In genomic region chr7:121337398-121337797, GRCh38 we compare ENCODE assay signal across 10 cellular contexts. TPM values are rescaled to one million over a fixed set of nuclear protein-coding genes. Genes with fewer than 3 reads are reported as not detected.
A peak's percentile ranks its signal among the peaks of the same experiment; 100 is the strongest.
DNase-seq lines count a peak whose midpoint lies in the region; ATAC-seq and TF ChIP-seq lines count a peak whose summit lies in the region.
"Had no signal": no experiment of that assay in that cellular context is flagged by ENCODE, and none has a peak within 500 bp of the region (broad histone marks: within the 10 kb centered on the region; RNA-seq: fewer than 3 reads in every experiment).

No MANE protein-coding gene starts in this region.

- H3K36me3 ChIP-seq in neural progenitor cell (no peaks in the 10 kb centered on the region), left lung (peaks cover 0 to 2% of the 10 kb centered on the region in 2 donors)

- H2AFZ ChIP-seq in neural progenitor cell (replicated peaks): no peak overlapping the region

- H3K4me2 ChIP-seq in neural progenitor cell: no peak overlapping the region

- intact Hi-C loops in activated B cell treated with CpG ODN at 0.5 μM for 24 hours (cut with micrococcal nuclease): loop anchor here (1.0 to 5.0 kb wide), 5 partner anchors 174 to 545 kb away; no protein-coding TSS in a partner anchor
- intact Hi-C loops in left lung (cut with DNase I): no loop called here

- no peaks in the 10 kb centered on the region for H3K79me2 ChIP-seq in neural progenitor cell (ENCODE audit: low read depth)

- H3K4me1 Mint-ChIP-seq in activated B cell treated with CpG ODN at 0.5 μM for 24 hours: peaks cover 9% of the 10 kb centered on the region
- H3K4me1 Mint-ChIP-seq in neural progenitor cell: no peaks in the 10 kb centered on the region

- H3K9me3 ChIP-seq in neural progenitor cell (ENCODE audit: low read depth) (no peaks in the 10 kb centered on the region), left lung (no peaks in the 10 kb centered on the region)

- peaks cover 11% of the 10 kb centered on the region for H3K27me3 ChIP-seq in neural progenitor cell
- H3K27me3 ChIP-seq in left lung: peaks cover 32 to 34% of the 10 kb centered on the region in 2 donors

- no peak overlapping the region for H3K27ac ChIP-seq in neural progenitor cell
- no peak overlapping the region for H3K27ac ChIP-seq in left lung

- H4K20me1 ChIP-seq in neural progenitor cell (ENCODE audit: low read depth): no peaks in the 10 kb centered on the region

- DNase-seq in NCI-H1417 (lab: John Stamatoyannopoulos, UW) (peak in 2 of 3 experiments; percentile 32 to 78), NCI-H1417 treated with DMSO at 0.1 percent for 48 hours (lab: John Stamatoyannopoulos, UW) (no peak), HT1080 (ENCODE audit: low read depth) (peak; percentile 27), activated B cell treated with CpG ODN at 0.5 μM for 24 hours (no peak), neural progenitor cell (ENCODE audit: low spot score) (no peak), GF-D8 (lab: John Stamatoyannopoulos, UW) (no peak), left lung (no peak)
- DNase-seq in stimulated activated CD4-positive, alpha-beta T cell treated with anti-CD3 and anti-CD28 coated beads, Interleukin-15, amount 100 ng/mL, for 24 hours: no peak
- DNase-seq: effector CD8-positive, alpha-beta T cell had no signal

- H3F3A ChIP-seq in neural progenitor cell (ENCODE audit: low read depth): no peaks in the 10 kb centered on the region

- ATAC-seq in activated B cell treated with CpG ODN at 0.5 μM for 24 hours (ENCODE audit: low read depth) (peak; percentile 72), left lung (no peak)
- ATAC-seq: activated CD4-positive, CD25-positive, alpha-beta regulatory T cell treated with anti-CD3 and anti-CD28 coated beads, Interleukin-2, amount 50 U/mL, for 24 hours had no signal

- H3K4me3 ChIP-seq in neural progenitor cell (no peak overlapping the region), left lung (no peak overlapping the region)

- H3K4me3 Mint-ChIP-seq in activated B cell treated with CpG ODN at 0.5 μM for 24 hours (no peak overlapping the region), neural progenitor cell (no peak overlapping the region)

- H3K27ac Mint-ChIP-seq in activated B cell treated with CpG ODN at 0.5 μM for 24 hours (peak overlapping the region; percentile 41), neural progenitor cell (no peak overlapping the region)

- H3K9me3 Mint-ChIP-seq in activated B cell treated with CpG ODN at 0.5 μM for 24 hours: no peaks in the 10 kb centered on the region
- H3K9me3 Mint-ChIP-seq in neural progenitor cell: no peaks in the 10 kb centered on the region

- H3K36me3 Mint-ChIP-seq in activated B cell treated with CpG ODN at 0.5 μM for 24 hours (ENCODE audit: low read depth) (peaks cover 35% of the 10 kb centered on the region), neural progenitor cell (peaks cover 4% of the 10 kb centered on the region)

- H3K4me1 ChIP-seq in neural progenitor cell (no peaks in the 10 kb centered on the region), left lung (no peaks in the 10 kb centered on the region)

- H3K9ac ChIP-seq in neural progenitor cell: no peak overlapping the region

- POLR2A ChIA-PET in activated B cell treated with CpG ODN at 0.5 μM for 24 hours (lab: Charles Lee): interaction anchor here (1.0 to 1.3 kb wide), 2 partner anchors 229 to 387 kb away, joined by 3 read pairs; partner anchors contain the start of gene ING3

- CTCF ChIA-PET in activated B cell treated with CpG ODN at 0.5 μM for 24 hours (lab: Charles Lee): interaction anchor here (0.9 to 2.9 kb wide), 15 partner anchors 10 to 545 kb away, joined by 3 to 30 read pairs (median 4); no protein-coding TSS in a partner anchor

- H3K27me3 Mint-ChIP-seq in activated B cell treated with CpG ODN at 0.5 μM for 24 hours (no peaks in the 10 kb centered on the region), neural progenitor cell (ENCODE audit: insufficient read depth, low read depth) (peaks cover 5% of the 10 kb centered on the region)

- no peak for TF ChIP-seq CTCF in activated B cell treated with CpG ODN at 0.5 μM for 24 hours (IDR thresholded peaks at IDR 0.05)
- TF ChIP-seq CTCF in neural progenitor cell (IDR thresholded peaks at IDR 0.05): peak; percentile 11
- TF ChIP-seq CTCF in left lung (IDR thresholded peaks at IDR 0.05): no peak

RNA-seq across cellular contexts. Expression of gene WNT16, which starts 8.6 kb away (rescaled TPM):
- total RNA-seq in HT1080 (2014; rRNA removed; shearing (Covaris generic)): not detected in 2 replicates
- polyA plus RNA-seq in HT1080 (2015; cell fraction: cytosol; rRNA removed): not detected in 2 replicates
- not detected in 2 replicates for polyA plus RNA-seq in HT1080 (2015; cell fraction: nucleus; rRNA removed)
- total RNA-seq in activated B cell treated with CpG ODN at 0.5 μM for 24 hours: 4.9 and 6.7 TPM in 2 replicates
- total RNA-seq in neural progenitor cell (ENCODE audit: low replicate concordance): 0.03 TPM in 1 of 2 replicates, not detected in the other
- not detected for total RNA-seq in left lung

RNA-seq across cellular contexts. Expression of gene FAM3C, which starts 58.7 kb away (rescaled TPM):
- total RNA-seq in HT1080 (2014; rRNA removed; shearing (Covaris generic)): 63.2 and 83.5 TPM in 2 replicates
- polyA plus RNA-seq in HT1080 (2015; cell fraction: cytosol; rRNA removed): 127 and 138 TPM in 2 replicates
- 60.4 and 63.7 TPM in 2 replicates for polyA plus RNA-seq in HT1080 (2015; cell fraction: nucleus; rRNA removed)
- total RNA-seq in activated B cell treated with CpG ODN at 0.5 μM for 24 hours (54.8 and 59.3 TPM in 2 replicates), neural progenitor cell (ENCODE audit: low replicate concordance) (52.4 and 96.7 TPM in 2 replicates), left lung (10 to 100 TPM; 44.1 to 48.6 TPM)

Comparison
In these comparisons a context has a peak if more than half of its experiments do, and no peak if none do; other contexts are left out.
1. DNase-seq: peak in NCI-H1417 (2 of 3) and HT1080 (single experiment); none in NCI-H1417 treated with DMSO at 0.1 percent for 48 hours (single experiment), activated B cell treated with CpG ODN at 0.5 μM for 24 hours (single experiment), neural progenitor cell (single experiment), stimulated activated CD4-positive, alpha-beta T cell treated with anti-CD3 and anti-CD28 coated beads, Interleukin-15, amount 100 ng/mL, for 24 hours (single experiment), GF-D8 (single experiment) and left lung (0 of 2).